Comparison of ENCODE assay signal across 26 cellular contexts in genomic region chr3:171242170-171242569, GRCh38.
"Had no signal": no experiment of that assay in that cellular context is flagged by ENCODE, and none has a peak within 500 bp of the region (broad histone marks: within the 10 kb centered on the region; RNA-seq: fewer than 3 reads in every experiment).

No MANE protein-coding gene starts in this region.

- H3K4me3 ChIP-seq: left lung, lower lobe of right lung, pancreas, prostate gland, skin epidermis, suprapubic skin, thoracic aorta, tibial artery, upper lobe of right lung had no signal

- DNase-seq: kidney glomerular epithelial cell; left colon; left lung; lower lobe of right lung; mammary epithelial cell; mesenchymal stem cell; naive thymus-derived CD8-positive, alpha-beta T cell; nucleus accumbens; pancreas; posterior cingulate gyrus; retina; right cardiac atrium; stimulated activated CD4-positive, alpha-beta T cell treated with anti-CD3 and anti-CD28 coated beads, Interleukin-12 subunit alpha, Interleukin-12 subunit beta, amount 100 ng/mL, for 4 hours; stimulated activated CD4-positive, alpha-beta T cell treated with anti-CD3 and anti-CD28 coated beads, Interleukin-15, amount 100 ng/mL, for 24 hours; stimulated activated CD4-positive, alpha-beta T cell treated with anti-CD3 and anti-CD28 coated beads, Interleukin-2, amount 100 ng/mL, for 24 hours; stimulated activated CD4-positive, alpha-beta T cell treated with anti-CD3 and anti-CD28 coated beads, Interleukin-4, amount 100 ng/mL, for 1 hour; stimulated activated naive CD4-positive, alpha-beta T cell; tibial artery; trophoblast cell; upper lobe of right lung had no signal

- H3K27ac ChIP-seq: left lung, lower lobe of right lung, pancreas, prostate gland, skin epidermis, suprapubic skin, thoracic aorta, tibial artery, upper lobe of right lung had no signal

- FAIRE-seq: keratinocyte, pancreas, urothelium cell line had no signal
